Comparison of ENCODE assay signal across 17 cellular contexts in the genomic region with DNA sequence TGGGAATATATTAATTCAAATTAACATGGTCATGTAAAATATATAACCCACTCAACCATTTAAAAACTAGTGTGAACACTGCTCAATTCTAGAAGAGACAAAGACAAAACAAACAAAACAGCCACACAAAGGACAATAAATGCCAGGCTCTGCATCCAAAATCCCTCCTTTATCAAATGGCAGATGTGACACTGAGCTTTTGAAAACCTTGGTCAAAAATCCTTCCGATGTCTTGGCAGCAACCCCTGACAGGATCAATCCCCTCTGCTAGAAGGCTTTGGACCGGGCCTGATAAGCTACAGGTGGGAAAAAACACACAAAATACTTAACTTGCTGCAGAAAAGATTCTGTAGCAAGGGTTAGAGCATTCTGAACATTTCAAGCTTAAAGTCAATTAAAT.
DNase-seq lines count a peak whose midpoint lies in the region; ATAC-seq and TF ChIP-seq lines count a peak whose summit lies in the region.
"Had no signal": no experiment of that assay in that cellular context is flagged by ENCODE, and none has a peak within 500 bp of the region (broad histone marks: within the 10 kb centered on the region; RNA-seq: fewer than 3 reads in every experiment).

No MANE protein-coding gene starts in this region.

- H3K4me3 ChIP-seq in PC-3 (ENCODE audit: low read length) = no peak overlapping the region
- H3K4me3 ChIP-seq in endodermal cell (ENCODE audit: low read length) = no peak overlapping the region
- H3K4me3 ChIP-seq: A549 had no signal

- no peaks in the 10 kb centered on the region for H3K9me2 ChIP-seq in PC-3 (replicated peaks; ENCODE audit: low read length)

- no peaks in the 10 kb centered on the region for H3K27me3 Mint-ChIP-seq in endodermal cell (ENCODE audit: insufficient read depth)
- H3K27me3 Mint-ChIP-seq in mesothelial cell of epicardium (ENCODE audit: low read depth) = no peaks in the 10 kb centered on the region
- H3K27me3 Mint-ChIP-seq: CD4-positive, alpha-beta memory T cell had no signal

- BruUV-seq in PC-3 (replicated peaks; lab: Mats Ljungman, UMichigan) = no TSS peak

- no peaks in the 10 kb centered on the region for H4K20me1 ChIP-seq in PC-3 (ENCODE audit: low read length)

- intact Hi-C loops in PC-3 (cut with micrococcal nuclease) = no loop called here

- H3K4me3 Mint-ChIP-seq in endodermal cell (no peak overlapping the region), mesothelial cell of epicardium (no peak overlapping the region)
- H3K4me3 Mint-ChIP-seq: CD4-positive, alpha-beta memory T cell had no signal

- no peak overlapping the region for H3K4me2 ChIP-seq in PC-3 (ENCODE audit: low read length)
- H3K4me2 ChIP-seq: A549 had no signal

- H3K27ac Mint-ChIP-seq in endodermal cell = no peak overlapping the region
- no peak overlapping the region for H3K27ac Mint-ChIP-seq in mesothelial cell of epicardium

- no peaks in the 10 kb centered on the region for H3K4me1 ChIP-seq in PC-3 (ENCODE audit: insufficient read depth, low read length)
- no peaks in the 10 kb centered on the region for H3K4me1 ChIP-seq in endodermal cell (ENCODE audit: control insufficient read depth, insufficient read depth, low read length)
- H3K4me1 ChIP-seq: BE2C had no signal

- H3K27ac ChIP-seq in PC-3 (ENCODE audit: low read length) = no peak overlapping the region
- H3K27ac ChIP-seq in cingulate gyrus (ENCODE audit: low read depth, low read length) = peak overlapping the region; percentile 75
- H3K27ac ChIP-seq in temporal lobe (ENCODE audit: low read depth, low read length) = peak overlapping the region; percentile 79
- H3K27ac ChIP-seq in endodermal cell (ENCODE audit: low read depth, low read length) = no peak overlapping the region
- H3K27ac ChIP-seq: A549, C4-2B had no signal

- no peak for TF ChIP-seq CTCF in PC-3 (conservative IDR thresholded peaks at IDR 0.05; ENCODE audit: low read depth, low read length)
- TF ChIP-seq CTCF in endodermal cell (conservative IDR thresholded peaks at IDR 0.05) = no peak
- TF ChIP-seq CTCF in mesothelial cell of epicardium (IDR thresholded peaks at IDR 0.05; ENCODE audit: unreplicated experiment) = no peak

- H3K36me3 Mint-ChIP-seq in endodermal cell (ENCODE audit: low read depth) = peaks cover 58% of the 10 kb centered on the region
- H3K36me3 Mint-ChIP-seq in mesothelial cell of epicardium = peaks cover 30% of the 10 kb centered on the region

- CTCF ChIA-PET in PC-3 (lab: Charles Lee) = no interaction called here

- H3K27me3 ChIP-seq in PC-3 (ENCODE audit: low read length) (no peaks in the 10 kb centered on the region), endodermal cell (ENCODE audit: control insufficient read depth, insufficient read depth, low read length, poor library complexity, severe bottlenecking) (no peaks in the 10 kb centered on the region)
- H3K27me3 ChIP-seq: BE2C had no signal

- H3K4me1 Mint-ChIP-seq in endodermal cell (no peaks in the 10 kb centered on the region), mesothelial cell of epicardium (peaks cover 13% of the 10 kb centered on the region)

- no peaks in the 10 kb centered on the region for H3F3A ChIP-seq in PC-3 (ENCODE audit: low read length, unreplicated experiment)

- no peaks in the 10 kb centered on the region for H3K9me3 Mint-ChIP-seq in endodermal cell
- no peaks in the 10 kb centered on the region for H3K9me3 Mint-ChIP-seq in mesothelial cell of epicardium
- H3K9me3 Mint-ChIP-seq: CD4-positive, alpha-beta memory T cell had no signal

- no peaks in the 10 kb centered on the region for H3K9me3 ChIP-seq in PC-3 (ENCODE audit: low read length)
- H3K9me3 ChIP-seq in endodermal cell (ENCODE audit: control insufficient read depth, low read length) = no peaks in the 10 kb centered on the region
- H3K9me3 ChIP-seq: A549, BE2C had no signal

- no peak overlapping the region for H2AFZ ChIP-seq in PC-3 (ENCODE audit: low read length)

- H3K9ac ChIP-seq in PC-3 (ENCODE audit: low read length) (no peak overlapping the region), endodermal cell (ENCODE audit: extremely low read depth, low read length, poor library complexity, severe bottlenecking) (no peak overlapping the region)

- peak; percentile 37 for ATAC-seq in PC-3
- ATAC-seq: A549 had no signal

- no peaks in the 10 kb centered on the region for H3K79me2 ChIP-seq in PC-3 (ENCODE audit: low read length)

- WGBS in endodermal cell (ENCODE audit: insufficient coverage in 1 of 2, insufficient read length in 1 of 2), 2 experiments = 90 to 94% methylated on average over 2 of the region's 2 CpGs

- POLR2A ChIA-PET in PC-3 (lab: Charles Lee; ENCODE audit: unreplicated experiment) = no interaction called here

- H3K36me3 ChIP-seq in PC-3 (ENCODE audit: low read depth, low read length) = peaks cover 64% of the 10 kb centered on the region
- peaks cover 96% of the 10 kb centered on the region for H3K36me3 ChIP-seq in endodermal cell (ENCODE audit: control insufficient read depth, insufficient read depth, low read length)

- no peak for DNase-seq in PC-3
- peak; percentile 28 for DNase-seq in midbrain (lab: John Stamatoyannopoulos, UW)
- no peak for DNase-seq in activated T-cell treated with anti-CD3 and anti-CD28 coated beads for 4 hours
- DNase-seq in endodermal cell = no peak
- DNase-seq in mesothelial cell of epicardium (ENCODE audit: low spot score in 2 of 2, unreplicated experiment in 2 of 2) = no peak
- DNase-seq: BE2C; CD4-positive, alpha-beta memory T cell; COR-L47; DMS153; DMS79 treated with DMSO at 0.1 percent for 48 hours; EL; HCEC 1CT; IMR-90 had no signal

Comparison
In these comparisons a context has a peak if more than half of its experiments do, and no peak if none do; other contexts are left out.
1. H3K27ac ChIP-seq: peak in cingulate gyrus (single experiment) and temporal lobe (single experiment); none in PC-3 (single experiment) and endodermal cell (single experiment).